ENCODE assay signal across 15 cellular contexts in genomic region chr19:39768811-39769210, GRCh38. TPM values are rescaled to one million over a fixed set of nuclear protein-coding genes. Genes with fewer than 3 reads are reported as not detected.
DNase-seq lines count a peak whose midpoint lies in the region.
"Had no signal": no experiment of that assay in that cellular context is flagged by ENCODE, and none has a peak within 500 bp of the region (broad histone marks: within the 10 kb centered on the region; RNA-seq: fewer than 3 reads in every experiment).

No MANE protein-coding gene starts in this region.

- no peaks in the 10 kb centered on the region for H3K9me3 ChIP-seq in SJCRH30 (replicated peaks)

- no peaks in the 10 kb centered on the region for H3K27me3 ChIP-seq in SJCRH30

- H3K27ac ChIP-seq in SJCRH30 = peak overlapping the region; percentile 85
- no peak overlapping the region for H3K27ac ChIP-seq in caudate nucleus (ENCODE audit: low read depth, low read length)

- H3K36me3 ChIP-seq in SJCRH30 = no peaks in the 10 kb centered on the region

- H3K4me3 ChIP-seq in SJCRH30 = peak overlapping the region; percentile 16; the same call in 1 of the 2 replicates

- peaks cover 51% of the 10 kb centered on the region for H3K4me1 ChIP-seq in SJCRH30

- DNase-seq in NCI-H82 (lab: John Stamatoyannopoulos, UW) (peak; percentile 37), NCI-H82 treated with DMSO at 0.1 percent for 48 hours (lab: John Stamatoyannopoulos, UW; ENCODE audit: unreplicated experiment) (no peak), SJCRH30 (peak; percentile 92 to 96), renal cortical epithelial cell (ENCODE audit: low read depth) (peak; percentile 0), anterior cingulate cortex (lab: John Stamatoyannopoulos, UW) (no peak), caudate nucleus (lab: John Stamatoyannopoulos, UW) (no peak), NCI-H524 (lab: John Stamatoyannopoulos, UW) (no peak)
- DNase-seq: C1 segment of cervical spinal cord; Calu3; CD4-positive, alpha-beta T cell; DMS 273 treated with DMSO at 0.1 percent for 48 hours; EL; GDM1 had no signal

RNA-seq across cellular contexts. Expression of gene LEUTX, which starts 9.8 kb away (rescaled TPM):
- not detected in 2 replicates for total RNA-seq in SJCRH30 (2014; rRNA removed; shearing (Covaris generic))
- total RNA-seq in renal cortical epithelial cell = not detected in 2 replicates
- total RNA-seq: B cell; Calu3; CD4-positive, alpha-beta T cell; HepG2 had no signal

RNA-seq across cellular contexts. Expression of gene CLC, which starts 31.0 kb away (rescaled TPM):
- total RNA-seq in SJCRH30 (2014; rRNA removed; shearing (Covaris generic)) = 0.23 TPM in 1 of 2 replicates, not detected in the other
- total RNA-seq in renal cortical epithelial cell = not detected in 2 replicates
- total RNA-seq: B cell; Calu3; CD4-positive, alpha-beta T cell; HepG2 had no signal

Comparison
In these comparisons a context has a peak if more than half of its experiments do, and no peak if none do; other contexts are left out.
1. DNase-seq: peak in NCI-H82 (single experiment), SJCRH30 (2 of 2) and renal cortical epithelial cell (single experiment); none in NCI-H82 treated with DMSO at 0.1 percent for 48 hours (single experiment), anterior cingulate cortex (0 of 58), caudate nucleus (0 of 61) and NCI-H524 (0 of 2).